1 cellular context compared by ENCODE assay signal in genomic region chr10:7370511-7370910, GRCh38.
TF ChIP-seq lines count a peak whose summit lies in the region.

No MANE protein-coding gene starts in this region.

TF ChIP-seq in K562, 482 proteins besides CTCF, POLR2A, EP300 and RAD21 (continued from another document):
- no peak for TF ChIP-seq JUN (IDR thresholded peaks at IDR 0.05; ENCODE audit: borderline replicate concordance, low read depth, low read length)
- no peak for TF ChIP-seq JUN (CRISPR knock-in tag; IDR thresholded peaks at IDR 0.05; ENCODE audit: borderline replicate concordance)
- TF ChIP-seq CEBPG (CRISPR knock-in tag; IDR thresholded peaks at IDR 0.05) = 0 out of 2 replicates have a peak, but pooled peaks have one; percentile 29
- 0 out of 4 replicates have a peak, but pooled peaks of 1 of the 2 experiments have one; percentile 42 for TF ChIP-seq CEBPG (tag; conservative IDR thresholded peaks at IDR 0.05 in 1 of 2, IDR thresholded peaks at IDR 0.05 in 1 of 2)
